ENCODE assay signal across 1 cellular context in the genomic region with DNA sequence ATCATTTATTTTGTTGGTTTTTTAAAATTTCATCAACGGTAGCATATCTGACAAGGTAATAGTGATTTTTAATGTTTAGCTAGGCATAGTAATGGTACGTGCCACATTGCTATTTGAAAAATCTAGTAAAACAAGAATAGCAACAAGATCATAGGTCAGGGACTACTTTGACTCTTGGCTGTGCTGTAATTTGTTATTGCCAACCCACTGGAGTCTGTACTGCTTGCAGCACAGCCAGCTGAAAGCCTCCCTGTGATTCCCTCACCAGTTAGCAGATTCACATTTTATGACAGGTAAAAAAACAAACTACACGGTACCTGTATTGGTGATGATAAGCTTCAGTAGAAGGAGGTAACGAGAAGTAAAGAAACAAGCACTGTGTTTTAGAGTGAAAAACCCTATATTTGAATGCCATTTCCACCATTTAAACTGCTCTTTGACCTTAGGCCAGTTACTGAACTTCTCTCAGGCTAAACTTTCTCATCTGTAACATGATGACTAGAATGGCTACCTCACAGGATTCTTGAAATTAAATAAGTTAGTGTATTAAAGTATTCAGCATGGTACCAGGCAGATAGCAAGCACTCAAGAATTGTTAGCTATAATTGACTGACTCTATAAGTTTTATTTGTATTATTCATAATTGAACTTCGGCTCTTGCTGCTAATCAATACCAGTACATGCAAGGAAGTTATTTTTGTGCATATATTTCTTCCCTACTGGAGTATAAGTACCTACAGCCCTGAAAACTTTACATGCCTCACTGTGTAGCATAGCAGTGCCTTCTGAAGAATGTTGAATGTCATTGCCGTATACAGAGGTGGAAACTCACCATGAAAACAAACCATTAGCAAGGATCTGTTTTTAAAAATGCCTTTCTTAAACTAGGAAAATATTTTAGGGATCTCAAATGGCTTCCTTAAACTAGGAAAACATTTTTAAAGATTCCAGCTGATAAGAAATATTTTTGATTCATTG.
A peak's percentile ranks its signal among the peaks of the same experiment; 100 is the strongest.
TF ChIP-seq lines count a peak whose summit lies in the region.

No MANE protein-coding gene starts in this region.

TF ChIP-seq in HepG2, 621 proteins besides CTCF, POLR2A, EP300 and RAD21 (continued from another document and continues in another):
- TF ChIP-seq, protein P1, sequence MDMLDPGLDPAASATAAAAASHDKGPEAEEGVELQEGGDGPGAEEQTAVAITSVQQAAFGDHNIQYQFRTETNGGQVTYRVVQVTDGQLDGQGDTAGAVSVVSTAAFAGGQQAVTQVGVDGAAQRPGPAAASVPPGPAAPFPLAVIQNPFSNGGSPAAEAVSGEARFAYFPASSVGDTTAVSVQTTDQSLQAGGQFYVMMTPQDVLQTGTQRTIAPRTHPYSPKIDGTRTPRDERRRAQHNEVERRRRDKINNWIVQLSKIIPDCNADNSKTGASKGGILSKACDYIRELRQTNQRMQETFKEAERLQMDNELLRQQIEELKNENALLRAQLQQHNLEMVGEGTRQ (IDR thresholded peaks at IDR 0.05; ENCODE audit: low read depth, low read length), result no peak
- TF ChIP-seq, protein P1 (CRISPR knock-in tag; IDR thresholded peaks at IDR 0.05; ENCODE audit: borderline replicate concordance), result no peak
- peak; percentile 47 for TF ChIP-seq HNF4G (IDR thresholded peaks at IDR 0.05; ENCODE audit: borderline replicate concordance, low read depth, low read length)
- TF ChIP-seq HNF4G (CRISPR knock-in tag; IDR thresholded peaks at IDR 0.05; ENCODE audit: borderline replicate concordance, low read depth), result peak; percentile 24; the same call in 1 of the 2 replicates
- TF ChIP-seq, protein P2, sequence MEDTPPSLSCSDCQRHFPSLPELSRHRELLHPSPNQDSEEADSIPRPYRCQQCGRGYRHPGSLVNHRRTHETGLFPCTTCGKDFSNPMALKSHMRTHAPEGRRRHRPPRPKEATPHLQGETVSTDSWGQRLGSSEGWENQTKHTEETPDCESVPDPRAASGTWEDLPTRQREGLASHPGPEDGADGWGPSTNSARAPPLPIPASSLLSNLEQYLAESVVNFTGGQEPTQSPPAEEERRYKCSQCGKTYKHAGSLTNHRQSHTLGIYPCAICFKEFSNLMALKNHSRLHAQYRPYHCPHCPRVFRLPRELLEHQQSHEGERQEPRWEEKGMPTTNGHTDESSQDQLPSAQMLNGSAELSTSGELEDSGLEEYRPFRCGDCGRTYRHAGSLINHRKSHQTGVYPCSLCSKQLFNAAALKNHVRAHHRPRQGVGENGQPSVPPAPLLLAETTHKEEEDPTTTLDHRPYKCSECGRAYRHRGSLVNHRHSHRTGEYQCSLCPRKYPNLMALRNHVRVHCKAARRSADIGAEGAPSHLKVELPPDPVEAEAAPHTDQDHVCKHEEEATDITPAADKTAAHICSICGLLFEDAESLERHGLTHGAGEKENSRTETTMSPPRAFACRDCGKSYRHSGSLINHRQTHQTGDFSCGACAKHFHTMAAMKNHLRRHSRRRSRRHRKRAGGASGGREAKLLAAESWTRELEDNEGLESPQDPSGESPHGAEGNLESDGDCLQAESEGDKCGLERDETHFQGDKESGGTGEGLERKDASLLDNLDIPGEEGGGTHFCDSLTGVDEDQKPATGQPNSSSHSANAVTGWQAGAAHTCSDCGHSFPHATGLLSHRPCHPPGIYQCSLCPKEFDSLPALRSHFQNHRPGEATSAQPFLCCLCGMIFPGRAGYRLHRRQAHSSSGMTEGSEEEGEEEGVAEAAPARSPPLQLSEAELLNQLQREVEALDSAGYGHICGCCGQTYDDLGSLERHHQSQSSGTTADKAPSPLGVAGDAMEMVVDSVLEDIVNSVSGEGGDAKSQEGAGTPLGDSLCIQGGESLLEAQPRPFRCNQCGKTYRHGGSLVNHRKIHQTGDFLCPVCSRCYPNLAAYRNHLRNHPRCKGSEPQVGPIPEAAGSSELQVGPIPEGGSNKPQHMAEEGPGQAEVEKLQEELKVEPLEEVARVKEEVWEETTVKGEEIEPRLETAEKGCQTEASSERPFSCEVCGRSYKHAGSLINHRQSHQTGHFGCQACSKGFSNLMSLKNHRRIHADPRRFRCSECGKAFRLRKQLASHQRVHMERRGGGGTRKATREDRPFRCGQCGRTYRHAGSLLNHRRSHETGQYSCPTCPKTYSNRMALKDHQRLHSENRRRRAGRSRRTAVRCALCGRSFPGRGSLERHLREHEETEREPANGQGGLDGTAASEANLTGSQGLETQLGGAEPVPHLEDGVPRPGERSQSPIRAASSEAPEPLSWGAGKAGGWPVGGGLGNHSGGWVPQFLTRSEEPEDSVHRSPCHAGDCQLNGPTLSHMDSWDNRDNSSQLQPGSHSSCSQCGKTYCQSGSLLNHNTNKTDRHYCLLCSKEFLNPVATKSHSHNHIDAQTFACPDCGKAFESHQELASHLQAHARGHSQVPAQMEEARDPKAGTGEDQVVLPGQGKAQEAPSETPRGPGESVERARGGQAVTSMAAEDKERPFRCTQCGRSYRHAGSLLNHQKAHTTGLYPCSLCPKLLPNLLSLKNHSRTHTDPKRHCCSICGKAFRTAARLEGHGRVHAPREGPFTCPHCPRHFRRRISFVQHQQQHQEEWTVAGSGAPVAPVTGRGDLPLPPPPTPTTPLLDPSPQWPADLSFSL (CRISPR knock-in tag; IDR thresholded peaks at IDR 0.05), result no peak
- TF ChIP-seq ZNF562 (CRISPR knock-in tag; IDR thresholded peaks at IDR 0.05; ENCODE audit: borderline replicate concordance), result no peak
- TF ChIP-seq NR2F1 (CRISPR knock-in tag; IDR thresholded peaks at IDR 0.05), result peak; percentile 74 to 80; a peak in 3 of 4 replicates
- no peak for TF ChIP-seq NPAS2 (CRISPR knock-in tag; IDR thresholded peaks at IDR 0.05; ENCODE audit: borderline replicate concordance)
- TF ChIP-seq, protein P3, sequence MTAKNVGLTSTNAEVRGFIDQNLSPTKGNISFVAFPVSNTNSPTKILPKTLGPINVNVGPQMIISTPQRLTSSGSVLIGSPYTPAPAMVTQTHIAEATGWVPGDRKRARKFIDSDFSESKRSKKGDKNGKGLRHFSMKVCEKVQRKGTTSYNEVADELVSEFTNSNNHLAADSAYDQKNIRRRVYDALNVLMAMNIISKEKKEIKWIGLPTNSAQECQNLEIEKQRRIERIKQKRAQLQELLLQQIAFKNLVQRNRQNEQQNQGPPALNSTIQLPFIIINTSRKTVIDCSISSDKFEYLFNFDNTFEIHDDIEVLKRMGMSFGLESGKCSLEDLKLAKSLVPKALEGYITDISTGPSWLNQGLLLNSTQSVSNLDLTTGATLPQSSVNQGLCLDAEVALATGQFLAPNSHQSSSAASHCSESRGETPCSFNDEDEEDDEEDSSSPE (CRISPR knock-in tag; IDR thresholded peaks at IDR 0.05), result no peak
- TF ChIP-seq, protein P4, sequence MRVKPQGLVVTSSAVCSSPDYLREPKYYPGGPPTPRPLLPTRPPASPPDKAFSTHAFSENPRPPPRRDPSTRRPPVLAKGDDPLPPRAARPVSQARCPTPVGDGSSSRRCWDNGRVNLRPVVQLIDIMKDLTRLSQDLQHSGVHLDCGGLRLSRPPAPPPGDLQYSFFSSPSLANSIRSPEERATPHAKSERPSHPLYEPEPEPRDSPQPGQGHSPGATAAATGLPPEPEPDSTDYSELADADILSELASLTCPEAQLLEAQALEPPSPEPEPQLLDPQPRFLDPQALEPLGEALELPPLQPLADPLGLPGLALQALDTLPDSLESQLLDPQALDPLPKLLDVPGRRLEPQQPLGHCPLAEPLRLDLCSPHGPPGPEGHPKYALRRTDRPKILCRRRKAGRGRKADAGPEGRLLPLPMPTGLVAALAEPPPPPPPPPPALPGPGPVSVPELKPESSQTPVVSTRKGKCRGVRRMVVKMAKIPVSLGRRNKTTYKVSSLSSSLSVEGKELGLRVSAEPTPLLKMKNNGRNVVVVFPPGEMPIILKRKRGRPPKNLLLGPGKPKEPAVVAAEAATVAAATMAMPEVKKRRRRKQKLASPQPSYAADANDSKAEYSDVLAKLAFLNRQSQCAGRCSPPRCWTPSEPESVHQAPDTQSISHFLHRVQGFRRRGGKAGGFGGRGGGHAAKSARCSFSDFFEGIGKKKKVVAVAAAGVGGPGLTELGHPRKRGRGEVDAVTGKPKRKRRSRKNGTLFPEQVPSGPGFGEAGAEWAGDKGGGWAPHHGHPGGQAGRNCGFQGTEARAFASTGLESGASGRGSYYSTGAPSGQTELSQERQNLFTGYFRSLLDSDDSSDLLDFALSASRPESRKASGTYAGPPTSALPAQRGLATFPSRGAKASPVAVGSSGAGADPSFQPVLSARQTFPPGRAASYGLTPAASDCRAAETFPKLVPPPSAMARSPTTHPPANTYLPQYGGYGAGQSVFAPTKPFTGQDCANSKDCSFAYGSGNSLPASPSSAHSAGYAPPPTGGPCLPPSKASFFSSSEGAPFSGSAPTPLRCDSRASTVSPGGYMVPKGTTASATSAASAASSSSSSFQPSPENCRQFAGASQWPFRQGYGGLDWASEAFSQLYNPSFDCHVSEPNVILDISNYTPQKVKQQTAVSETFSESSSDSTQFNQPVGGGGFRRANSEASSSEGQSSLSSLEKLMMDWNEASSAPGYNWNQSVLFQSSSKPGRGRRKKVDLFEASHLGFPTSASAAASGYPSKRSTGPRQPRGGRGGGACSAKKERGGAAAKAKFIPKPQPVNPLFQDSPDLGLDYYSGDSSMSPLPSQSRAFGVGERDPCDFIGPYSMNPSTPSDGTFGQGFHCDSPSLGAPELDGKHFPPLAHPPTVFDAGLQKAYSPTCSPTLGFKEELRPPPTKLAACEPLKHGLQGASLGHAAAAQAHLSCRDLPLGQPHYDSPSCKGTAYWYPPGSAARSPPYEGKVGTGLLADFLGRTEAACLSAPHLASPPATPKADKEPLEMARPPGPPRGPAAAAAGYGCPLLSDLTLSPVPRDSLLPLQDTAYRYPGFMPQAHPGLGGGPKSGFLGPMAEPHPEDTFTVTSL (CRISPR knock-in tag; IDR thresholded peaks at IDR 0.05; ENCODE audit: borderline replicate concordance), result no peak; the same call in 1 of the 2 replicates
- TF ChIP-seq, protein P5, sequence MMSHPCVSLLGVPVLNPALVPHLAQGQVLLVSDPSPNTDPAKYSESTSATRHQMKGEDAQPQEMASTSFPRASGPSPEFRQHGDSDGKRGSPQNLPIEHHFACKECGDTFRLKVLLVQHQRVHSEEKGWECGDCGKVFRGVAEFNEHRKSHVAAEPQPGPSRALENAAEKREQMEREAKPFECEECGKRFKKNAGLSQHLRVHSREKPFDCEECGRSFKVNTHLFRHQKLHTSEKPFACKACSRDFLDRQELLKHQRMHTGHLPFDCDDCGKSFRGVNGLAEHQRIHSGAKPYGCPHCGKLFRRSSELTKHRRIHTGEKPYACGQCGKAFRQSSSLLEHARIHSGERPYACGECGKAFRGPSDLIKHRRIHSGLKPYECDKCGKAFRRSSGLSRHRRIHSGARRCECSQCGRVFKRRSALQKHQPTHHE (CRISPR knock-in tag; IDR thresholded peaks at IDR 0.05; ENCODE audit: borderline replicate concordance), result no peak
- TF ChIP-seq NFKBIZ (CRISPR knock-in tag; IDR thresholded peaks at IDR 0.05), result 0 out of 2 replicates have a peak, but pooled peaks have one; percentile 43
- no peak for TF ChIP-seq HCFC1 (IDR thresholded peaks at IDR 0.05; ENCODE audit: low read depth, low read length)
- no peak for TF ChIP-seq SMYD3 (CRISPR knock-in tag; IDR thresholded peaks at IDR 0.05)
- TF ChIP-seq, protein P6, sequence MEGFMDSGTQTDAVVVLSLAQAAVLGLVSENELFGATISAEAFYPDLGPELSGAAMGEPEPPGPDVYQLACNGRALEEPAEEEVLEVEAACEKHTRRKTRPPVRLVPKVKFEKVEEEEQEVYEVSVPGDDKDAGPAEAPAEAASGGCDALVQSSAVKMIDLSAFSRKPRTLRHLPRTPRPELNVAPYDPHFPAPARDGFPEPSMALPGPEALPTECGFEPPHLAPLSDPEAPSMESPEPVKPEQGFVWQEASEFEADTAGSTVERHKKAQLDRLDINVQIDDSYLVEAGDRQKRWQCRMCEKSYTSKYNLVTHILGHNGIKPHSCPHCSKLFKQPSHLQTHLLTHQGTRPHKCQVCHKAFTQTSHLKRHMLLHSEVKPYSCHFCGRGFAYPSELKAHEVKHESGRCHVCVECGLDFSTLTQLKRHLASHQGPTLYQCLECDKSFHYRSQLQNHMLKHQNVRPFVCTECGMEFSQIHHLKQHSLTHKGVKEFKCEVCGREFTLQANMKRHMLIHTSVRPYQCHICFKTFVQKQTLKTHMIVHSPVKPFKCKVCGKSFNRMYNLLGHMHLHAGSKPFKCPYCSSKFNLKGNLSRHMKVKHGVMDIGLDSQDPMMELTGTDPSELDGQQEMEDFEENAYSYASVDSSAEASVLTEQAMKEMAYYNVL (CRISPR knock-in tag; IDR thresholded peaks at IDR 0.05; ENCODE audit: borderline replicate concordance), result no peak
- no peak for TF ChIP-seq ZBTB7B (CRISPR knock-in tag; IDR thresholded peaks at IDR 0.05)
- no peak for TF ChIP-seq SP5 (CRISPR knock-in tag; IDR thresholded peaks at IDR 0.05; ENCODE audit: borderline replicate concordance, low read depth)
- peak; percentile 59; the same call in 1 of the 2 replicates for TF ChIP-seq FOXK1 (CRISPR knock-in tag; IDR thresholded peaks at IDR 0.05; ENCODE audit: borderline replicate concordance, low read depth)
- TF ChIP-seq, protein P7, sequence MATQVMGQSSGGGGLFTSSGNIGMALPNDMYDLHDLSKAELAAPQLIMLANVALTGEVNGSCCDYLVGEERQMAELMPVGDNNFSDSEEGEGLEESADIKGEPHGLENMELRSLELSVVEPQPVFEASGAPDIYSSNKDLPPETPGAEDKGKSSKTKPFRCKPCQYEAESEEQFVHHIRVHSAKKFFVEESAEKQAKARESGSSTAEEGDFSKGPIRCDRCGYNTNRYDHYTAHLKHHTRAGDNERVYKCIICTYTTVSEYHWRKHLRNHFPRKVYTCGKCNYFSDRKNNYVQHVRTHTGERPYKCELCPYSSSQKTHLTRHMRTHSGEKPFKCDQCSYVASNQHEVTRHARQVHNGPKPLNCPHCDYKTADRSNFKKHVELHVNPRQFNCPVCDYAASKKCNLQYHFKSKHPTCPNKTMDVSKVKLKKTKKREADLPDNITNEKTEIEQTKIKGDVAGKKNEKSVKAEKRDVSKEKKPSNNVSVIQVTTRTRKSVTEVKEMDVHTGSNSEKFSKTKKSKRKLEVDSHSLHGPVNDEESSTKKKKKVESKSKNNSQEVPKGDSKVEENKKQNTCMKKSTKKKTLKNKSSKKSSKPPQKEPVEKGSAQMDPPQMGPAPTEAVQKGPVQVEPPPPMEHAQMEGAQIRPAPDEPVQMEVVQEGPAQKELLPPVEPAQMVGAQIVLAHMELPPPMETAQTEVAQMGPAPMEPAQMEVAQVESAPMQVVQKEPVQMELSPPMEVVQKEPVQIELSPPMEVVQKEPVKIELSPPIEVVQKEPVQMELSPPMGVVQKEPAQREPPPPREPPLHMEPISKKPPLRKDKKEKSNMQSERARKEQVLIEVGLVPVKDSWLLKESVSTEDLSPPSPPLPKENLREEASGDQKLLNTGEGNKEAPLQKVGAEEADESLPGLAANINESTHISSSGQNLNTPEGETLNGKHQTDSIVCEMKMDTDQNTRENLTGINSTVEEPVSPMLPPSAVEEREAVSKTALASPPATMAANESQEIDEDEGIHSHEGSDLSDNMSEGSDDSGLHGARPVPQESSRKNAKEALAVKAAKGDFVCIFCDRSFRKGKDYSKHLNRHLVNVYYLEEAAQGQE (IDR thresholded peaks at IDR 0.05; ENCODE audit: borderline replicate concordance in 1 of 2, low read depth in 1 of 2, low read length in 2 of 2), result no peak
- TF ChIP-seq ZFP36 (IDR thresholded peaks at IDR 0.05; ENCODE audit: borderline replicate concordance, low read depth, low read length, partially characterized antibody), result no peak
- peak; percentile 54; the same call in 1 of the 2 replicates for TF ChIP-seq NFIC (IDR thresholded peaks at IDR 0.05; ENCODE audit: low read length)
- no peak for TF ChIP-seq HNRNPLL (IDR thresholded peaks at IDR 0.05; ENCODE audit: low read depth, low read length, poor library complexity, severe bottlenecking)
- no peak for TF ChIP-seq PCBP1 (IDR thresholded peaks at IDR 0.05; ENCODE audit: borderline replicate concordance, low read depth, low read length)
- TF ChIP-seq POGZ (CRISPR knock-in tag; IDR thresholded peaks at IDR 0.05), result peak; percentile 86
